31 cellular contexts compared by ENCODE assay signal in the genomic region with DNA sequence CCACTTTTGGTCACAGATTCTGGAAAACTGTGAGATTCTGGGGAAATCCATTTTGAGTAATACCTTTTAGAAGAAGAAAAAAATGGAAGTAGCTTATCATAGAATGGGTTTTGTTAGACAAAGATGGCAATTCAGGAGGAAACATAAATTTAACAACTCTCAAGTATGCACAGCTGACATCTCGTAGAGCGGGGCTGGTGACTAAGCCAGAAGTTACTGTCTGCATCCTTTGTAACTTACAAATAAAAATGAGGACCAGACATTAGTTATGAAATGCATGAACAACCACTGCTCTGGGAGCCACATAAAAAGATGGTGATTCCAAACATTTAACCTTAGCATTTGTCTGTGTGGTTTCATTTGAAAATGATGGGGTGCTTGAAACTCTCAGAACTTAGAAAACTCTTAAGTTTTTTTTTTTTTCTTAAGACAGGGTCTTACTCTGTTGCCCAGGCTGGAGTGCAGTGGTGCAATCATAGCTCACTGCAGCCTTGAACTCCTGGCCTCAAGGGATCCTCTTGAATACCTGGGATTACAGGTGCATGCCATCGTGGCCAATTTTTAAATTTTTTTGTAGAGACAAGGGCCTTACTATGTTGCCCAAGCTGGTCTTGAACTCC. TPM values are rescaled to one million over a fixed set of nuclear protein-coding genes. Genes with fewer than 3 reads are reported as not detected.
A peak's percentile ranks its signal among the peaks of the same experiment; 100 is the strongest.
DNase-seq lines count a peak whose midpoint lies in the region; TF ChIP-seq lines count a peak whose summit lies in the region.
"Had no signal": no experiment of that assay in that cellular context is flagged by ENCODE, and none has a peak within 500 bp of the region (broad histone marks: within the 10 kb centered on the region; RNA-seq: fewer than 3 reads in every experiment).

No MANE protein-coding gene starts in this region.

- TF ChIP-seq CTCF in HEK293 (tag by site-specific recombination; IDR thresholded peaks at IDR 0.05) (no peak), osteoblast (IDR thresholded peaks at IDR 0.05; ENCODE audit: extremely low read depth, low read depth, low read length) (no peak)

- H3K27me3 ChIP-seq in osteoblast (ENCODE audit: insufficient read depth, low read length): no peaks in the 10 kb centered on the region
- H3K27me3 ChIP-seq: BLaER1 treated with 17β-estradiol and CSF1 and Interleukin-3, amounts not matched to agents 10 nM and 100 nM; uterus had no signal

- no peak overlapping the region for H3K4me2 ChIP-seq in osteoblast (ENCODE audit: insufficient read depth, low read length)
- H3K4me2 ChIP-seq: BLaER1 treated with 17β-estradiol and CSF1 and Interleukin-3, amounts not matched to agents 10 nM and 100 nM; KMS-11 had no signal

- no peaks in the 10 kb centered on the region for H3K79me2 ChIP-seq in osteoblast (ENCODE audit: insufficient read depth, low read length)

- H3K4me3 ChIP-seq in HEK293 (ENCODE audit: low read depth, low read length): no peak overlapping the region
- no peak overlapping the region for H3K4me3 ChIP-seq in osteoblast (ENCODE audit: insufficient read depth, low read length)
- H3K4me3 ChIP-seq: BLaER1 treated with 17β-estradiol and CSF1 and Interleukin-3, amounts not matched to agents 10 nM and 100 nM; thoracic aorta; uterus had no signal

- no peaks in the 10 kb centered on the region for H4K20me1 ChIP-seq in osteoblast (ENCODE audit: insufficient read depth, low read length)
- H4K20me1 ChIP-seq: BLaER1 treated with 17β-estradiol and CSF1 and Interleukin-3, amounts not matched to agents 10 nM and 100 nM had no signal

- POLR2A ChIA-PET in HEK293 (lab: Yijun Ruan, JAX): no interaction called here

- H3K27ac ChIP-seq in HEK293 (ENCODE audit: extremely low read depth, low read depth, low read length) (no peak overlapping the region), osteoblast (ENCODE audit: low read depth, low read length) (no peak overlapping the region)
- H3K27ac ChIP-seq: BLaER1 treated with 17β-estradiol and CSF1 and Interleukin-3, amounts not matched to agents 10 nM and 100 nM; HL-60; KMS-11; thoracic aorta; uterus; VCaP had no signal

- peak overlapping the region; percentile 42 for H2AFZ ChIP-seq in osteoblast (ENCODE audit: low read length)

- peaks cover 11% of the 10 kb centered on the region for H3K4me1 ChIP-seq in HEK293 (ENCODE audit: control insufficient read depth, insufficient read depth, low read length)
- H3K4me1 ChIP-seq in osteoblast (ENCODE audit: insufficient read depth, low read length): peaks cover 24% of the 10 kb centered on the region
- H3K4me1 ChIP-seq: uterus had no signal

- DNase-seq in AG20443 (ENCODE audit: low spot score) (peak; percentile 54), ecto neural progenitor cell (ENCODE audit: low spot score) (peak; percentile 4), osteoblast (ENCODE audit: insufficient read length, low spot score, missing footprints) (no peak), NCI-H2107 (lab: John Stamatoyannopoulos, UW) (no peak), H4 (ENCODE audit: low spot score) (no peak), NCI-H2029 treated with DMSO at 0.1 percent for 48 hours (lab: John Stamatoyannopoulos, UW) (no peak), SIG-M5 treated with dmso at 0.1 percent for 504 hours (lab: John Stamatoyannopoulos, UW; ENCODE audit: unreplicated experiment) (no peak)
- DNase-seq: ACHN; activated CD4-positive, alpha-beta T cell treated with anti-CD3 and anti-CD28 coated beads for 36 hours; activated CD8-positive, alpha-beta T cell treated with anti-CD3 and anti-CD28 coated beads for 36 hours; activated naive CD4-positive, alpha-beta T cell treated with anti-CD3 and anti-CD28 coated beads for 36 hours; amniotic stem cell; GF-D8; H7; immature natural killer cell; NCI-H1436; NCI-H2081 treated with DMSO at 0.1 percent for 48 hours; NCI-H345; NCI-H69; SHP77; small intestine; stimulated activated CD4-positive, alpha-beta T cell treated with anti-CD3 and anti-CD28 coated beads, Interleukin-1b, Interleukin-23, amount 100 ng/mL, for 48 hours; stimulated activated naive CD8-positive, alpha-beta T cell treated with anti-CD3 and anti-CD28 coated beads, Interleukin-15, Interleukin-2, amounts not matched to agents 100 U/mL and 50 U/mL, for 24 hours; SW 1271; uterus had no signal

- no peaks in the 10 kb centered on the region for H3K9me3 ChIP-seq in HEK293 (ENCODE audit: control insufficient read depth, insufficient read depth, low read depth, low read length)
- H3K9me3 ChIP-seq in osteoblast (ENCODE audit: low read depth, low read length): no peaks in the 10 kb centered on the region

- CTCF ChIA-PET in HEK293 (lab: Yijun Ruan, JAX): interaction anchor here (2.3 kb wide), 1 partner anchor 41 kb away, joined by 8 read pairs; no protein-coding TSS in a partner anchor

- H3K36me3 ChIP-seq in HEK293 (ENCODE audit: control insufficient read depth in 2 of 2, insufficient read depth in 1 of 2, low read length in 2 of 2): peaks cover 0 to 8% of the 10 kb centered on the region in 2 experiments; a peak in 1 of 3 replicates
- H3K36me3 ChIP-seq in osteoblast (ENCODE audit: insufficient read depth, low read length): no peaks in the 10 kb centered on the region
- H3K36me3 ChIP-seq: BLaER1 treated with 17β-estradiol and CSF1 and Interleukin-3, amounts not matched to agents 10 nM and 100 nM; thoracic aorta; uterus had no signal

TF ChIP-seq in HEK293, 187 proteins besides CTCF, POLR2A, EP300 and RAD21:
- TF ChIP-seq SCRT2 (tag by site-specific recombination; IDR thresholded peaks at IDR 0.05) (no peak), ZBTB20 (tag by site-specific recombination; IDR thresholded peaks at IDR 0.05) (no peak), ZNF585B (tag by site-specific recombination; IDR thresholded peaks at IDR 0.05) (no peak), KLF16 (tag by site-specific recombination; IDR thresholded peaks at IDR 0.05) (no peak), ZNF121 (tag by site-specific recombination; IDR thresholded peaks at IDR 0.05) (0 out of 2 replicates have a peak, but pooled peaks have one; percentile 13), ZNF677 (tag by site-specific recombination; IDR thresholded peaks at IDR 0.05) (no peak)
- TF ChIP-seq, protein P1, sequence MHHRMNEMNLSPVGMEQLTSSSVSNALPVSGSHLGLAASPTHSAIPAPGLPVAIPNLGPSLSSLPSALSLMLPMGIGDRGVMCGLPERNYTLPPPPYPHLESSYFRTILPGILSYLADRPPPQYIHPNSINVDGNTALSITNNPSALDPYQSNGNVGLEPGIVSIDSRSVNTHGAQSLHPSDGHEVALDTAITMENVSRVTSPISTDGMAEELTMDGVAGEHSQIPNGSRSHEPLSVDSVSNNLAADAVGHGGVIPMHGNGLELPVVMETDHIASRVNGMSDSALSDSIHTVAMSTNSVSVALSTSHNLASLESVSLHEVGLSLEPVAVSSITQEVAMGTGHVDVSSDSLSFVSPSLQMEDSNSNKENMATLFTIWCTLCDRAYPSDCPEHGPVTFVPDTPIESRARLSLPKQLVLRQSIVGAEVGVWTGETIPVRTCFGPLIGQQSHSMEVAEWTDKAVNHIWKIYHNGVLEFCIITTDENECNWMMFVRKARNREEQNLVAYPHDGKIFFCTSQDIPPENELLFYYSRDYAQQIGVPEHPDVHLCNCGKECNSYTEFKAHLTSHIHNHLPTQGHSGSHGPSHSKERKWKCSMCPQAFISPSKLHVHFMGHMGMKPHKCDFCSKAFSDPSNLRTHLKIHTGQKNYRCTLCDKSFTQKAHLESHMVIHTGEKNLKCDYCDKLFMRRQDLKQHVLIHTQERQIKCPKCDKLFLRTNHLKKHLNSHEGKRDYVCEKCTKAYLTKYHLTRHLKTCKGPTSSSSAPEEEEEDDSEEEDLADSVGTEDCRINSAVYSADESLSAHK (tag by site-specific recombination; IDR thresholded peaks at IDR 0.05): peak; percentile 63
- TF ChIP-seq, protein P2, sequence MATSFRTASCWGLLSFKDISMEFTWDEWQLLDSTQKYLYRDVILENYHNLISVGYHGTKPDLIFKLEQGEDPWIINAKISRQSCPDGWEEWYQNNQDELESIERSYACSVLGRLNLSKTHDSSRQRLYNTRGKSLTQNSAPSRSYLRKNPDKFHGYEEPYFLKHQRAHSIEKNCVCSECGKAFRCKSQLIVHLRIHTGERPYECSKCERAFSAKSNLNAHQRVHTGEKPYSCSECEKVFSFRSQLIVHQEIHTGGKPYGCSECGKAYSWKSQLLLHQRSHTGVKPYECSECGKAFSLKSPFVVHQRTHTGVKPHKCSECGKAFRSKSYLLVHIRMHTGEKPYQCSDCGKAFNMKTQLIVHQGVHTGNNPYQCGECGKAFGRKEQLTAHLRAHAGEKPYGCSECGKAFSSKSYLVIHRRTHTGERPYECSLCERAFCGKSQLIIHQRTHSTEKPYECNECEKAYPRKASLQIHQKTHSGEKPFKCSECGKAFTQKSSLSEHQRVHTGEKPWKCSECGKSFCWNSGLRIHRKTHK (tag by site-specific recombination; IDR thresholded peaks at IDR 0.05): no peak

RNA-seq across cellular contexts. Expression of a gene that starts 49.2 kb away (rescaled TPM):
- total RNA-seq in osteoblast: 115 and 128 TPM in 2 replicates
- total RNA-seq in H4 (2014; rRNA removed; shearing (Covaris generic)): 325 and 389 TPM in 2 replicates

Comparison
In these comparisons a context has a peak if more than half of its experiments do, and no peak if none do; other contexts are left out.
1. DNase-seq: peak in AG20443 (single experiment) and ecto neural progenitor cell (single experiment); none in osteoblast (single experiment), NCI-H2107 (single experiment), H4 (single experiment), NCI-H2029 treated with DMSO at 0.1 percent for 48 hours (single experiment) and SIG-M5 treated with dmso at 0.1 percent for 504 hours (single experiment).